ENCODE assay signal across 14 cellular contexts in genomic region chr12:94309348-94309747, GRCh38.
DNase-seq lines count a peak whose midpoint lies in the region; ATAC-seq, FAIRE-seq and TF ChIP-seq lines count a peak whose summit lies in the region.
"Had no signal": no experiment of that assay in that cellular context is flagged by ENCODE, and none has a peak within 500 bp of the region (broad histone marks: within the 10 kb centered on the region; RNA-seq: fewer than 3 reads in every experiment).

No MANE protein-coding gene starts in this region.

- FAIRE-seq in urothelium cell line (lab: Jason Lieb, UNC): no peak
- FAIRE-seq: GM12891 had no signal

- H3K27me3 Mint-ChIP-seq in activated B cell treated with CpG ODN at 0.5 μM for 24 hours (no peaks in the 10 kb centered on the region), chondrocyte (ENCODE audit: low read depth) (no peaks in the 10 kb centered on the region)

- POLR2A ChIA-PET in activated B cell treated with CpG ODN at 0.5 μM for 24 hours (lab: Charles Lee): interaction anchor here (0.6 to 0.8 kb wide), 2 partner anchors 132 to 160 kb away, joined by 3 to 5 read pairs; no protein-coding TSS in a partner anchor

- peak overlapping the region; percentile 54 for H3K27ac Mint-ChIP-seq in activated B cell treated with CpG ODN at 0.5 μM for 24 hours
- H3K27ac Mint-ChIP-seq in chondrocyte (ENCODE audit: unreplicated experiment): no peak overlapping the region

- ATAC-seq in GM18868 (IDR thresholded peaks at IDR 0.05; ENCODE audit: unreplicated experiment) (peak; percentile 83), GM21447 (IDR thresholded peaks at IDR 0.05; ENCODE audit: unreplicated experiment) (peak; percentile 65), HG03045 (IDR thresholded peaks at IDR 0.05; ENCODE audit: unreplicated experiment) (peak; percentile 58), activated B cell treated with CpG ODN at 0.5 μM for 24 hours (ENCODE audit: low read depth) (peak; percentile 80)

- H3K4me3 Mint-ChIP-seq in activated B cell treated with CpG ODN at 0.5 μM for 24 hours (no peak overlapping the region), chondrocyte (ENCODE audit: unreplicated experiment) (no peak overlapping the region)

- TF ChIP-seq CTCF in activated B cell treated with CpG ODN at 0.5 μM for 24 hours (IDR thresholded peaks at IDR 0.05) (no peak), chondrocyte (IDR thresholded peaks at IDR 0.05) (no peak)

- no peak for DNase-seq in activated B cell treated with CpG ODN at 0.5 μM for 24 hours
- DNase-seq in chondrocyte (ENCODE audit: low spot score): no peak
- DNase-seq in urothelium cell line (ENCODE audit: low spot score): no peak
- no peak for DNase-seq in activated naive CD4-positive, alpha-beta T cell treated with anti-CD3 and anti-CD28 coated beads, Interleukin-2, amount 50 U/mL, for 16 hours
- DNase-seq: adrenal gland, Caco-2, left ventricle myocardium inferior, NCI-H187, nucleus accumbens, stomach had no signal

- H3K36me3 Mint-ChIP-seq in activated B cell treated with CpG ODN at 0.5 μM for 24 hours (ENCODE audit: low read depth) (peaks cover 56% of the 10 kb centered on the region), chondrocyte (ENCODE audit: low read depth) (peaks cover 14% of the 10 kb centered on the region)

- CTCF ChIA-PET in activated B cell treated with CpG ODN at 0.5 μM for 24 hours (lab: Charles Lee): no interaction called here

- intact Hi-C loops in activated B cell treated with CpG ODN at 0.5 μM for 24 hours (cut with micrococcal nuclease): no loop called here

- H3K4me1 Mint-ChIP-seq in activated B cell treated with CpG ODN at 0.5 μM for 24 hours (peaks cover 30% of the 10 kb centered on the region), chondrocyte (ENCODE audit: low read depth) (peaks cover 21% of the 10 kb centered on the region)

- H3K9me3 Mint-ChIP-seq in activated B cell treated with CpG ODN at 0.5 μM for 24 hours: no peaks in the 10 kb centered on the region
- H3K9me3 Mint-ChIP-seq in chondrocyte (ENCODE audit: low read depth): peaks cover 3% of the 10 kb centered on the region
